ENCODE assay signal across 18 cellular contexts in genomic region chr18:2536493-2536892, GRCh38. TPM values are rescaled to one million over a fixed set of nuclear protein-coding genes. Genes with fewer than 3 reads are reported as not detected.
DNase-seq lines count a peak whose midpoint lies in the region; ATAC-seq, FAIRE-seq and TF ChIP-seq lines count a peak whose summit lies in the region.
"Had no signal": no experiment of that assay in that cellular context is flagged by ENCODE, and none has a peak within 500 bp of the region (broad histone marks: within the 10 kb centered on the region; RNA-seq: fewer than 3 reads in every experiment).

No MANE protein-coding gene starts in this region.

- in situ Hi-C loops in K562 (cut with MboI): loop anchor here (5.0 to 25.0 kb wide), 2 partner anchors 424 to 949 kb away; no protein-coding TSS in a partner anchor

- H3K9me1 ChIP-seq in K562 (ENCODE audit: control insufficient read depth, insufficient read depth, low read length): no peaks in the 10 kb centered on the region

- TF ChIP-seq CTCF in SK-N-SH (IDR thresholded peaks at IDR 0.05) (no peak), K562 (IDR thresholded peaks at IDR 0.05 in 2 of 3, conservative IDR thresholded peaks at IDR 0.05 in 1 of 3; ENCODE audit: insufficient read depth in 2 of 3, low read depth in 1 of 3, low read length in 3 of 3) (no peak), upper lobe of right lung (IDR thresholded peaks at IDR 0.05) (no peak)
- no peak for TF ChIP-seq CTCF in CD4-positive, alpha-beta T cell (IDR thresholded peaks at IDR 0.05)

- BruUV-seq in K562 (replicated peaks; lab: Mats Ljungman, UMichigan): no TSS peak

- H3K27me3 ChIP-seq in SK-N-SH (ENCODE audit: insufficient read depth): no peaks in the 10 kb centered on the region
- H3K27me3 ChIP-seq in K562 (ENCODE audit: control insufficient read depth in 2 of 2, insufficient read depth in 2 of 2, low read length in 2 of 2): no peaks in the 10 kb centered on the region
- H3K27me3 ChIP-seq in upper lobe of right lung: no peaks in the 10 kb centered on the region
- no peaks in the 10 kb centered on the region for H3K27me3 ChIP-seq in CD4-positive, alpha-beta T cell (ENCODE audit: control insufficient read depth, insufficient read depth, low read length)
- H3K27me3 ChIP-seq: colonic mucosa had no signal

- H3K27ac ChIP-seq in SK-N-SH (ENCODE audit: low read depth in 2 of 2, low read length in 1 of 2) (peak overlapping the region in 1 of 2 experiments; percentile 56; a peak in 2 of 4 replicates), K562 (ENCODE audit: extremely low read depth, low read depth, low read length) (no peak overlapping the region), upper lobe of right lung (no peak overlapping the region)
- no peak overlapping the region for H3K27ac ChIP-seq in CD4-positive, alpha-beta T cell (ENCODE audit: low read depth, low read length)
- H3K27ac ChIP-seq: colonic mucosa, PC-9 had no signal

- no peaks in the 10 kb centered on the region for H3K27me3 Mint-ChIP-seq in CD4-positive, alpha-beta T cell
- H3K27me3 Mint-ChIP-seq: type B pancreatic cell had no signal

- H3K4me1 Mint-ChIP-seq in CD4-positive, alpha-beta T cell (ENCODE audit: low read depth): no peaks in the 10 kb centered on the region

- TF ChIP-seq RAD21 in SK-N-SH (IDR thresholded peaks at IDR 0.05; ENCODE audit: low read length) (no peak), K562 (CRISPR knock-in tag; conservative IDR thresholded peaks at IDR 0.05 in 1 of 2, IDR thresholded peaks at IDR 0.05 in 1 of 2) (no peak)

- no peaks in the 10 kb centered on the region for H3K9me3 Mint-ChIP-seq in CD4-positive, alpha-beta T cell

- DNase-seq in SK-N-SH: no peak
- no peak for DNase-seq in K562 (ENCODE audit: extremely low read depth in 1 of 4, low spot score in 3 of 4)
- DNase-seq in hepatic stellate cell (ENCODE audit: low spot score): peak; percentile 24
- DNase-seq in upper lobe of right lung: no peak
- DNase-seq in NCI-H1105 (lab: John Stamatoyannopoulos, UW): no peak
- DNase-seq in CD4-positive, alpha-beta T cell: no peak
- DNase-seq in SK-N-DZ (ENCODE audit: low spot score): no peak
- DNase-seq: 8988T; activated CD4-positive, alpha-beta T cell treated with anti-CD3 and anti-CD28 coated beads, Interleukin-2, amount 50 U/mL, for 48 hours; activated naive CD4-positive, alpha-beta T cell; colonic mucosa; NCI-H1092 treated with DMSO at 0.1 percent for 48 hours; NCI-H446 treated with DMSO at 0.1 percent for 48 hours; PC-9 had no signal

- H3K27ac Mint-ChIP-seq in CD4-positive, alpha-beta T cell: no peak overlapping the region
- H3K27ac Mint-ChIP-seq: type B pancreatic cell had no signal

- H3K9me3 ChIP-seq in SK-N-SH (no peaks in the 10 kb centered on the region), K562 (replicated peaks; ENCODE audit: control insufficient read depth, insufficient read depth, low read depth, low read length) (no peaks in the 10 kb centered on the region), upper lobe of right lung (no peaks in the 10 kb centered on the region)
- no peaks in the 10 kb centered on the region for H3K9me3 ChIP-seq in CD4-positive, alpha-beta T cell (ENCODE audit: control insufficient read depth, low read length)
- H3K9me3 ChIP-seq: colonic mucosa had no signal

- H2AFZ ChIP-seq in SK-N-SH (ENCODE audit: low read depth) (no peak overlapping the region), K562 (ENCODE audit: low read depth, low read length) (no peak overlapping the region)
- H2AFZ ChIP-seq: PC-9 had no signal

- peaks cover 76% of the 10 kb centered on the region for H3K36me3 Mint-ChIP-seq in CD4-positive, alpha-beta T cell (ENCODE audit: low read depth)

- H3K4me1 ChIP-seq in SK-N-SH (ENCODE audit: control insufficient read depth in 1 of 2, insufficient read depth in 2 of 2, low read depth in 1 of 2, low read length in 1 of 2) (peaks cover 0 to 22% of the 10 kb centered on the region in 2 experiments; a peak in 2 of 4 replicates), K562 (replicated peaks in 1 of 2; ENCODE audit: control insufficient read depth in 2 of 2, insufficient read depth in 2 of 2, low read length in 2 of 2) (no peaks in the 10 kb centered on the region), upper lobe of right lung (no peaks in the 10 kb centered on the region)
- H3K4me1 ChIP-seq: colonic mucosa had no signal

- H3K4me2 ChIP-seq in SK-N-SH: no peak overlapping the region
- no peak overlapping the region for H3K4me2 ChIP-seq in K562 (ENCODE audit: insufficient read depth, low read length)
- H3K4me2 ChIP-seq: PC-9 had no signal

- H3K4me3 ChIP-seq in SK-N-SH (ENCODE audit: low read depth in 2 of 2, low read length in 1 of 2) (no peak overlapping the region), K562 (no peak overlapping the region), upper lobe of right lung (no peak overlapping the region)
- H3K4me3 ChIP-seq: colonic mucosa, PC-9 had no signal

- WGBS in SK-N-SH (ENCODE audit: low lambda C conversion rate): 58% methylated on average over 4 of the region's 4 CpGs
- 41% methylated on average over 4 of the region's 4 CpGs for WGBS in K562 (ENCODE audit: insufficient coverage, low coverage, missing lambda C conversion rate)

- H3F3A ChIP-seq in SK-N-SH (replicated peaks; ENCODE audit: insufficient read depth): no peaks in the 10 kb centered on the region

- H4K20me1 ChIP-seq in SK-N-SH (ENCODE audit: insufficient read depth) (no peaks in the 10 kb centered on the region), K562 (replicated peaks; ENCODE audit: control insufficient read depth, insufficient read depth, low read length) (no peaks in the 10 kb centered on the region)

- H3K79me2 ChIP-seq in SK-N-SH (ENCODE audit: insufficient read depth): no peaks in the 10 kb centered on the region
- H3K79me2 ChIP-seq in K562 (ENCODE audit: control insufficient read depth, insufficient read depth, low read length): no peaks in the 10 kb centered on the region

- ATAC-seq in SK-N-SH treated with all-trans-retinoic acid at 6 μM for 48 hours: no peak
- ATAC-seq in K562: no peak
- ATAC-seq in upper lobe of right lung: peak; percentile 51
- no peak for ATAC-seq in CD4-positive, alpha-beta T cell (ENCODE audit: poor library complexity)
- ATAC-seq: HCT116 had no signal

- H3K4me3 Mint-ChIP-seq in CD4-positive, alpha-beta T cell: no peak overlapping the region
- H3K4me3 Mint-ChIP-seq: type B pancreatic cell had no signal

- POLR2A ChIA-PET in SK-N-SH (lab: Yijun Ruan, JAX): no interaction called here
- POLR2A ChIA-PET in K562 (lab: Yijun Ruan, JAX): interaction anchor here (1.4 kb wide), 1 partner anchor 13 kb away, joined by 3 read pairs; no protein-coding TSS in a partner anchor
- POLR2A ChIA-PET in CD4-positive, alpha-beta T cell (lab: Charles Lee): no interaction called here

- CTCF ChIA-PET in SK-N-SH (lab: Yijun Ruan, JAX): interaction anchor here (2.2 kb wide), 1 partner anchor 11 kb away, joined by 6 read pairs; no protein-coding TSS in a partner anchor
- CTCF ChIA-PET in K562 (lab: Yijun Ruan, JAX; ENCODE audit: low intra/inter-chr PET ratio): no interaction called here
- CTCF ChIA-PET in CD4-positive, alpha-beta T cell (lab: Charles Lee): no interaction called here

- no peaks in the 10 kb centered on the region for H3K9me2 ChIP-seq in SK-N-SH

- H3K9ac ChIP-seq in SK-N-SH (no peak overlapping the region), K562 (ENCODE audit: insufficient read depth in 1 of 2, low read depth in 2 of 2, low read length in 2 of 2) (no peak overlapping the region)

- no peak for TF ChIP-seq POLR2A in K562 (conservative IDR thresholded peaks at IDR 0.05)

- FAIRE-seq in K562 (lab: Jason Lieb, UNC): peak; percentile 46
- FAIRE-seq: frontal cortex had no signal

- H3K36me3 ChIP-seq in SK-N-SH (replicated peaks in 1 of 2; ENCODE audit: control insufficient read depth in 1 of 2, insufficient read depth in 2 of 2, low read length in 1 of 2) (peaks cover 0 to 9% of the 10 kb centered on the region in 2 experiments), K562 (ENCODE audit: control insufficient read depth, insufficient read depth, low read length) (peaks cover 16% of the 10 kb centered on the region; the same call in 2 of the 3 replicates), upper lobe of right lung (no peaks in the 10 kb centered on the region)
- H3K36me3 ChIP-seq: colonic mucosa had no signal

- TF ChIP-seq EP300 in SK-N-SH (IDR thresholded peaks at IDR 0.05; ENCODE audit: borderline replicate concordance in 1 of 2, low read depth in 1 of 2, low read length in 1 of 2): no peak
- no peak for TF ChIP-seq EP300 in K562 (IDR thresholded peaks at IDR 0.05; ENCODE audit: low read length)

- intact Hi-C loops in K562 (cut with micrococcal nuclease): no loop called here
- intact Hi-C loops in upper lobe of right lung (cut with DNase I): no loop called here
- intact Hi-C loops in CD4-positive, alpha-beta T cell (cut with DNase I, micrococcal nuclease): no loop called here

RNA-seq across cellular contexts. Expression of gene METTL4, which starts 34.8 kb away (rescaled TPM):
- polyA plus RNA-seq in SK-N-SH (2012; rRNA removed) (2.9 and 5.3 TPM in 2 replicates), K562 (2011; rRNA removed) (26.6 and 28.2 TPM in 2 replicates), K562 (2014; fragmentation: Illumina TruSeq; extraction: Trizol) (19.8 and 22.1 TPM in 2 replicates), K562 (2014; fragmentation: Nextera tagmentation; extraction: Ambion mirVana) (10 to 100 TPM; 27.1 to 32.8 TPM), K562 (2014; rRNA removed) (17.0 and 18.5 TPM in 2 replicates)
- polyA plus RNA-seq in SK-N-SH (2012; cell fraction: cytosol; rRNA removed): 5.4 TPM in 2 replicates
- 3.4 and 6.9 TPM in 2 replicates for polyA plus RNA-seq in SK-N-SH (2012; cell fraction: nucleus; rRNA removed)
- total RNA-seq in K562 (2011; cell fraction: chromatin; rRNA removed; ENCODE audit: low replicate concordance): 33.8 and 79.6 TPM in 2 replicates
- total RNA-seq in K562 (2011; cell fraction: nucleolus; rRNA removed): 12.7 and 20.7 TPM in 2 replicates
- total RNA-seq in K562 (2011; cell fraction: nucleoplasm; rRNA removed): 26.4 and 52.7 TPM in 2 replicates
- total RNA-seq in K562 (2014; rRNA removed) (7.9 and 12.3 TPM in 2 replicates), K562 (2014; rRNA removed; fragmentation: Illumina TruSeq; extraction: Trizol) (25.6 and 27.9 TPM in 2 replicates), K562 (2015; rRNA removed; fragmentation: Illumina TruSeq; extraction: Trizol) (17.2 and 19.8 TPM in 2 replicates), K562 (2021) (19.3 and 22.5 TPM in 2 replicates), upper lobe of right lung (11.1 TPM)
- polyA plus RNA-seq in K562 (2011; cell fraction: cytosol; rRNA removed): 5.1 and 17.4 TPM in 2 replicates
- polyA plus RNA-seq in K562 (2011; cell fraction: nucleus; rRNA removed): 13.5 and 24.2 TPM in 2 replicates
- polyA plus RNA-seq in K562 (2012): 16.2 and 17.7 TPM in 2 replicates
- polyA minus RNA-seq in K562 (2011; rRNA and poly(A)+ RNA removed): 28.0 and 34.2 TPM in 2 replicates
- 7.4 and 9.9 TPM in 2 replicates for polyA minus RNA-seq in K562 (2011; cell fraction: cytosol; rRNA and poly(A)+ RNA removed)
- 10.9 and 27.9 TPM in 2 replicates for polyA minus RNA-seq in K562 (2011; cell fraction: nucleus; rRNA and poly(A)+ RNA removed)
- 10 to 100 TPM in 1 of 2 experiments, 1 to 10 TPM in 1; 6.5 to 10.4 TPM for total RNA-seq in CD4-positive, alpha-beta T cell
- 18.1 and 18.4 TPM in 2 replicates for polyA plus RNA-seq in SK-N-DZ (2014; cell fraction: cytosol; rRNA removed)
- 11.2 and 21.1 TPM in 2 replicates for polyA plus RNA-seq in SK-N-DZ (2014; cell fraction: nucleus; rRNA removed)

RNA-seq across cellular contexts. Expression of gene NDC80, which starts 34.9 kb away (rescaled TPM):
- polyA plus RNA-seq in SK-N-SH (2012; rRNA removed): 7.9 and 11.3 TPM in 2 replicates
- 10.1 and 11.6 TPM in 2 replicates for polyA plus RNA-seq in SK-N-SH (2012; cell fraction: cytosol; rRNA removed)
- 9.7 and 11.0 TPM in 2 replicates for polyA plus RNA-seq in SK-N-SH (2012; cell fraction: nucleus; rRNA removed)
- total RNA-seq in K562 (2011; cell fraction: chromatin; rRNA removed; ENCODE audit: low replicate concordance): 68.9 and 113 TPM in 2 replicates
- 48.7 and 60.1 TPM in 2 replicates for total RNA-seq in K562 (2011; cell fraction: nucleolus; rRNA removed)
- 79.1 and 126 TPM in 2 replicates for total RNA-seq in K562 (2011; cell fraction: nucleoplasm; rRNA removed)
- total RNA-seq in K562 (2014; rRNA removed): 68.1 and 71.1 TPM in 2 replicates
- total RNA-seq in K562 (2014; rRNA removed; fragmentation: Illumina TruSeq; extraction: Trizol): 90.9 and 113 TPM in 2 replicates
- 66.7 and 70.4 TPM in 2 replicates for total RNA-seq in K562 (2015; rRNA removed; fragmentation: Illumina TruSeq; extraction: Trizol)
- 57.0 and 65.2 TPM in 2 replicates for total RNA-seq in K562 (2021)
- polyA plus RNA-seq in K562 (2011; rRNA removed): 74.9 and 85.7 TPM in 2 replicates
- 15.8 and 23.4 TPM in 2 replicates for polyA plus RNA-seq in K562 (2011; cell fraction: cytosol; rRNA removed)
- polyA plus RNA-seq in K562 (2011; cell fraction: nucleus; rRNA removed): 45.5 and 71.8 TPM in 2 replicates
- polyA plus RNA-seq in K562 (2012): 57.1 and 60.2 TPM in 2 replicates
- 79.2 and 83.3 TPM in 2 replicates for polyA plus RNA-seq in K562 (2014; fragmentation: Illumina TruSeq; extraction: Trizol)
- 10 to 100 TPM; 89.3 to 97.9 TPM for polyA plus RNA-seq in K562 (2014; fragmentation: Nextera tagmentation; extraction: Ambion mirVana)
- polyA plus RNA-seq in K562 (2014; rRNA removed): 72.0 and 82.2 TPM in 2 replicates
- 79.0 and 99.1 TPM in 2 replicates for polyA minus RNA-seq in K562 (2011; rRNA and poly(A)+ RNA removed)
- 29.9 and 36.9 TPM in 2 replicates for polyA minus RNA-seq in K562 (2011; cell fraction: cytosol; rRNA and poly(A)+ RNA removed)
- 63.4 and 97.6 TPM in 2 replicates for polyA minus RNA-seq in K562 (2011; cell fraction: nucleus; rRNA and poly(A)+ RNA removed)
- 0.69 TPM for total RNA-seq in upper lobe of right lung
- total RNA-seq in CD4-positive, alpha-beta T cell: 1 to 10 TPM; 6.3 to 7.5 TPM
- polyA plus RNA-seq in SK-N-DZ (2014; cell fraction: cytosol; rRNA removed): 68.9 and 70.1 TPM in 2 replicates
- polyA plus RNA-seq in SK-N-DZ (2014; cell fraction: nucleus; rRNA removed): 56.3 and 57.1 TPM in 2 replicates

Comparison
In these comparisons a context has a peak if more than half of its experiments do, and no peak if none do; other contexts are left out.
1. RNA of gene NDC80, which starts 34.9 kb away (total RNA-seq): 48.7 to 126 TPM in K562; 6.3 to 7.5 TPM in CD4-positive, alpha-beta T cell and 0.69 TPM in upper lobe of right lung (single experiment); every median in the first group is over 4 times any median in the second.